Comparison of ENCODE assay signal across 8 cellular contexts in the genomic region with DNA sequence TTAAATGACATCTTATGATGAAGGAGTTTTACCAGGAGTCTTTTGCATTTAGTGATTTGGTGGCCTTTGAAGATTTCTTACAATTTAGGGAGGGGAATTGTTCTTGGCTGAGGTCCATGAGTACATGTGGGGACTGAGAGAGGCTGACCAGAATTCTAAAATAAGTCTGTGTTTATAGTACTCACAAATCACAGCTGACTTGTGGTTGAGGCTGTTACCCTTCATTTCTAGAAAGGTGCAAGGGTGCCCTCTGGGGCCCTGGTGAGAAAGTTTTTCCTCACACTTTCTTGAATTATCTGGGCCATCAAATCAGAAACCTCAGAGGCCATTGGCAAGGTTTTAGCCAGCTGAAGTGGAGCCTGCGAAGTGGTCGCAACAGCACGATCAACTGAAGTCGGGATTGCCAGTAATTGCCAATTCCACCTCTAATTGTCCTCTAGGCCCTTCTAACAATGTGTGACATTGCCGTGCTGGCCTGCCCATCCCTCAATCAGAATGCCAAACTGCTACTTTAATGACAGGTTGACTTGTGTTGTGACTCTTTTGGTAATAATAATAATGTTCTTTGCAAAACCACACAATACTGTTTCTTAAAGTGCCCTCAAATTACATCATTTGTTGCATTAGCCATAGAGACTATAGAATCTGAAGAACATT.
DNase-seq lines count a peak whose midpoint lies in the region; ATAC-seq and TF ChIP-seq lines count a peak whose summit lies in the region.

No MANE protein-coding gene starts in this region.

- H3K9me3 ChIP-seq in WERI-Rb-1 (ENCODE audit: severe bottlenecking) = no peaks in the 10 kb centered on the region

- H3K9me3 Mint-ChIP-seq in Calu3 (ENCODE audit: low read depth, unreplicated experiment) = no peaks in the 10 kb centered on the region
- H3K9me3 Mint-ChIP-seq in activated CD4-positive, alpha-beta T cell treated with anti-CD3 and anti-CD28 coated beads, Interleukin-2, amount 10 ng/mL, durations not matched to agents 24 days and 14 days = no peaks in the 10 kb centered on the region

- peak; percentile 80 for DNase-seq in Calu3
- DNase-seq in WERI-Rb-1 = peak; percentile 28
- peak; percentile 39 for DNase-seq in left cardiac atrium
- peak; percentile 6 for DNase-seq in retina
- no peak for DNase-seq in cerebellar nuclear complex (lab: John Stamatoyannopoulos, UW)
- no peak for DNase-seq in activated CD4-positive, alpha-beta T cell treated with anti-CD3 and anti-CD28 coated beads, Interleukin-2, amount 10 ng/mL, durations not matched to agents 24 days and 14 days

- no peak overlapping the region for H3K27ac ChIP-seq in WERI-Rb-1

- H3K27ac Mint-ChIP-seq in Calu3 (ENCODE audit: unreplicated experiment) = no peak overlapping the region
- H3K27ac Mint-ChIP-seq in activated CD4-positive, alpha-beta T cell treated with anti-CD3 and anti-CD28 coated beads, Interleukin-2, amount 10 ng/mL, durations not matched to agents 24 days and 14 days = no peak overlapping the region

- BruUV-seq in Calu3 (replicated peaks; lab: Mats Ljungman, UMichigan) = no TSS peak

- no peaks in the 10 kb centered on the region for H3K36me3 Mint-ChIP-seq in Calu3 (ENCODE audit: insufficient read depth, unreplicated experiment)
- H3K36me3 Mint-ChIP-seq in activated CD4-positive, alpha-beta T cell treated with anti-CD3 and anti-CD28 coated beads, Interleukin-2, amount 10 ng/mL, durations not matched to agents 24 days and 14 days (ENCODE audit: low read depth) = no peaks in the 10 kb centered on the region

- no peak overlapping the region for H3K4me3 Mint-ChIP-seq in Calu3 (ENCODE audit: low read depth, unreplicated experiment)
- no peak overlapping the region for H3K4me3 Mint-ChIP-seq in activated CD4-positive, alpha-beta T cell treated with anti-CD3 and anti-CD28 coated beads, Interleukin-2, amount 10 ng/mL, durations not matched to agents 24 days and 14 days

- no peaks in the 10 kb centered on the region for H3K36me3 ChIP-seq in WERI-Rb-1

- ATAC-seq in GM19395 (IDR thresholded peaks at IDR 0.05; ENCODE audit: unreplicated experiment) (peak; percentile 84), HG03565 (IDR thresholded peaks at IDR 0.05; ENCODE audit: unreplicated experiment) (peak; percentile 77), left cardiac atrium (peak; percentile 74 to 88)

- TF ChIP-seq CTCF in Calu3 (IDR thresholded peaks at IDR 0.05; ENCODE audit: unreplicated experiment) (peak; percentile 75), WERI-Rb-1 (IDR thresholded peaks at IDR 0.05; ENCODE audit: low read depth, low read length) (peak; percentile 33; the same call in 1 of the 2 replicates)

- H3K27me3 Mint-ChIP-seq in Calu3 (ENCODE audit: unreplicated experiment) = no peaks in the 10 kb centered on the region
- H3K27me3 Mint-ChIP-seq in activated CD4-positive, alpha-beta T cell treated with anti-CD3 and anti-CD28 coated beads, Interleukin-2, amount 10 ng/mL, durations not matched to agents 24 days and 14 days = peaks cover 2% of the 10 kb centered on the region

- no peak overlapping the region for H3K4me3 ChIP-seq in WERI-Rb-1 (ENCODE audit: low read depth, low read length)

- CTCF ChIA-PET in Calu3 (lab: Charles Lee) = interaction anchor here (0.6 to 3.1 kb wide), 11 partner anchors 17 to 319 kb away, joined by 3 to 23 read pairs (median 4); no protein-coding TSS in a partner anchor

- peaks cover 27% of the 10 kb centered on the region for H3K4me1 Mint-ChIP-seq in Calu3 (ENCODE audit: low read depth, unreplicated experiment)
- no peaks in the 10 kb centered on the region for H3K4me1 Mint-ChIP-seq in activated CD4-positive, alpha-beta T cell treated with anti-CD3 and anti-CD28 coated beads, Interleukin-2, amount 10 ng/mL, durations not matched to agents 24 days and 14 days

- intact Hi-C loops in Calu3 (cut with micrococcal nuclease; ENCODE audit: unreplicated experiment) = loop anchor here (1.0 to 5.0 kb wide), 7 partner anchors 32 to 319 kb away; no protein-coding TSS in a partner anchor
- intact Hi-C loops in left cardiac atrium (cut with DNase I) = loop anchor here in 1 of 2 donors (5.0 kb wide), 1 partner anchor 313 kb away; no protein-coding TSS in a partner anchor
- intact Hi-C loops in activated CD4-positive, alpha-beta T cell treated with anti-CD3 and anti-CD28 coated beads, Interleukin-2, amount 10 ng/mL, durations not matched to agents 24 days and 14 days (cut with micrococcal nuclease) = no loop called here

- no peaks in the 10 kb centered on the region for H3K27me3 ChIP-seq in WERI-Rb-1 (ENCODE audit: insufficient read depth, low read depth, severe bottlenecking)

Comparison
In these comparisons a context has a peak if more than half of its experiments do, and no peak if none do; other contexts are left out.
1. DNase-seq: peak in Calu3 (single experiment), WERI-Rb-1 (single experiment), left cardiac atrium (single experiment) and retina (single experiment); none in cerebellar nuclear complex (0 of 2) and activated CD4-positive, alpha-beta T cell treated with anti-CD3 and anti-CD28 coated beads, Interleukin-2, amount 10 ng/mL, durations not matched to agents 24 days and 14 days (single experiment).
2. Peak in every context shown above with its lines, with median percentiles within 50 percentile points of each other: ATAC-seq.